ENCODE assay signal across 18 cellular contexts in genomic region chr16:79267146-79267545, GRCh38.
DNase-seq lines count a peak whose midpoint lies in the region; ATAC-seq and TF ChIP-seq lines count a peak whose summit lies in the region.
"Had no signal": no experiment of that assay in that cellular context is flagged by ENCODE, and none has a peak within 500 bp of the region (broad histone marks: within the 10 kb centered on the region; RNA-seq: fewer than 3 reads in every experiment).

No MANE protein-coding gene starts in this region.

- no peak for TF ChIP-seq CTCF in osteocyte (IDR thresholded peaks at IDR 0.05)

- no peaks in the 10 kb centered on the region for H3K36me3 Mint-ChIP-seq in T-helper 1 cell treated with Interleukin-12 subunit alpha and Interleukin-12 subunit beta and Interleukin-4 antibody, amounts not matched to agents 30 μg/mL and 1 μg/mL, for 36 hours (ENCODE audit: low read depth)
- no peaks in the 10 kb centered on the region for H3K36me3 Mint-ChIP-seq in activated naive CD8-positive, alpha-beta T cell treated with anti-CD3 and anti-CD28 coated beads, Interleukin-2, amount 10 ng/mL, durations not matched to agents 7 days and 5 days
- no peaks in the 10 kb centered on the region for H3K36me3 Mint-ChIP-seq in activated naive CD8-positive, alpha-beta T cell treated with anti-CD3 and anti-CD28 coated beads for 36 hours
- peaks cover 9% of the 10 kb centered on the region for H3K36me3 Mint-ChIP-seq in activated CD4-positive, alpha-beta memory T cell treated with anti-CD3 and anti-CD28 coated beads, Interleukin-2, amount 10 ng/mL, durations not matched to agents 7 days and 5 days (ENCODE audit: low read depth)
- H3K36me3 Mint-ChIP-seq in stimulated activated effector memory CD8-positive, alpha-beta T cell treated with anti-CD3 and anti-CD28 coated beads, Interleukin-12 subunit alpha, Interleukin-12 subunit beta, amount 100 ng/mL, for 72 hours: peaks cover 7% of the 10 kb centered on the region
- H3K36me3 Mint-ChIP-seq in osteocyte (ENCODE audit: unreplicated experiment): no peaks in the 10 kb centered on the region

- DNase-seq in T-helper 1 cell: no peak
- no peak for DNase-seq in activated naive CD8-positive, alpha-beta T cell treated with anti-CD3 and anti-CD28 coated beads, Interleukin-2, amount 10 ng/mL, durations not matched to agents 7 days and 5 days
- no peak for DNase-seq in activated naive CD8-positive, alpha-beta T cell treated with anti-CD3 and anti-CD28 coated beads for 36 hours
- DNase-seq in activated CD4-positive, alpha-beta memory T cell treated with anti-CD3 and anti-CD28 coated beads, Interleukin-2, amount 10 ng/mL, durations not matched to agents 7 days and 5 days: no peak
- no peak for DNase-seq in stimulated activated effector memory CD8-positive, alpha-beta T cell treated with anti-CD3 and anti-CD28 coated beads, Interleukin-12 subunit alpha, Interleukin-12 subunit beta, amount 100 ng/mL, for 72 hours (ENCODE audit: low spot score in 2 of 2)
- no peak for DNase-seq in osteocyte (ENCODE audit: extremely low spot score, unreplicated experiment)
- DNase-seq: DND-41; KBM-7; MV-4-11; NCI-H1417; NCI-H187 treated with DMSO at 0.1 percent for 48 hours; NCI-H2171; NCI-H446; NK-92 treated with Interleukin-12 subunit alpha and Interleukin-12 subunit beta, amount 100 ng/mL, for 24 hours; SHP77 had no signal

- ATAC-seq in activated naive CD8-positive, alpha-beta T cell treated with anti-CD3 and anti-CD28 coated beads, Interleukin-2, amount 10 ng/mL, durations not matched to agents 7 days and 5 days (ENCODE audit: low read depth): no peak
- ATAC-seq in stimulated activated effector memory CD8-positive, alpha-beta T cell treated with anti-CD3 and anti-CD28 coated beads, Interleukin-12 subunit alpha, Interleukin-12 subunit beta, amount 100 ng/mL, for 72 hours: no peak
- no peak for ATAC-seq in HG02973 (IDR thresholded peaks at IDR 0.05; ENCODE audit: unreplicated experiment)

- peak overlapping the region; percentile 21 for H3K27ac Mint-ChIP-seq in T-helper 1 cell treated with Interleukin-12 subunit alpha and Interleukin-12 subunit beta and Interleukin-4 antibody, amounts not matched to agents 30 μg/mL and 1 μg/mL, for 36 hours
- no peak overlapping the region for H3K27ac Mint-ChIP-seq in activated naive CD8-positive, alpha-beta T cell treated with anti-CD3 and anti-CD28 coated beads, Interleukin-2, amount 10 ng/mL, durations not matched to agents 7 days and 5 days
- H3K27ac Mint-ChIP-seq in activated naive CD8-positive, alpha-beta T cell treated with anti-CD3 and anti-CD28 coated beads for 36 hours: no peak overlapping the region
- peak overlapping the region; percentile 89 for H3K27ac Mint-ChIP-seq in activated CD4-positive, alpha-beta memory T cell treated with anti-CD3 and anti-CD28 coated beads, Interleukin-2, amount 10 ng/mL, durations not matched to agents 7 days and 5 days
- H3K27ac Mint-ChIP-seq in stimulated activated effector memory CD8-positive, alpha-beta T cell treated with anti-CD3 and anti-CD28 coated beads, Interleukin-12 subunit alpha, Interleukin-12 subunit beta, amount 100 ng/mL, for 72 hours: peak overlapping the region; percentile 87
- H3K27ac Mint-ChIP-seq in osteocyte (ENCODE audit: unreplicated experiment): no peak overlapping the region
- H3K27ac Mint-ChIP-seq: B cell had no signal

- POLR2A ChIA-PET in activated naive CD8-positive, alpha-beta T cell treated with anti-CD3 and anti-CD28 coated beads, Interleukin-2, amount 10 ng/mL, durations not matched to agents 7 days and 5 days (lab: Charles Lee): no interaction called here
- POLR2A ChIA-PET in activated CD4-positive, alpha-beta memory T cell treated with anti-CD3 and anti-CD28 coated beads, Interleukin-2, amount 10 ng/mL, durations not matched to agents 7 days and 5 days (lab: Charles Lee): interaction anchor here (1.2 to 11.7 kb wide), 7 partner anchors 10 to 1313 kb away, joined by 3 to 135 read pairs (median 6); partner anchors contain the start of gene MAF

- H3K9me3 Mint-ChIP-seq in T-helper 1 cell treated with Interleukin-12 subunit alpha and Interleukin-12 subunit beta and Interleukin-4 antibody, amounts not matched to agents 30 μg/mL and 1 μg/mL, for 36 hours: peaks cover 5% of the 10 kb centered on the region
- peaks cover 11% of the 10 kb centered on the region for H3K9me3 Mint-ChIP-seq in activated naive CD8-positive, alpha-beta T cell treated with anti-CD3 and anti-CD28 coated beads, Interleukin-2, amount 10 ng/mL, durations not matched to agents 7 days and 5 days
- H3K9me3 Mint-ChIP-seq in activated naive CD8-positive, alpha-beta T cell treated with anti-CD3 and anti-CD28 coated beads for 36 hours: no peaks in the 10 kb centered on the region
- H3K9me3 Mint-ChIP-seq in activated CD4-positive, alpha-beta memory T cell treated with anti-CD3 and anti-CD28 coated beads, Interleukin-2, amount 10 ng/mL, durations not matched to agents 7 days and 5 days: peaks cover 3% of the 10 kb centered on the region
- no peaks in the 10 kb centered on the region for H3K9me3 Mint-ChIP-seq in stimulated activated effector memory CD8-positive, alpha-beta T cell treated with anti-CD3 and anti-CD28 coated beads, Interleukin-12 subunit alpha, Interleukin-12 subunit beta, amount 100 ng/mL, for 72 hours
- H3K9me3 Mint-ChIP-seq in osteocyte (ENCODE audit: unreplicated experiment): peaks cover 9% of the 10 kb centered on the region

- peaks cover 18% of the 10 kb centered on the region for H3K27me3 Mint-ChIP-seq in T-helper 1 cell treated with Interleukin-12 subunit alpha and Interleukin-12 subunit beta and Interleukin-4 antibody, amounts not matched to agents 30 μg/mL and 1 μg/mL, for 36 hours (ENCODE audit: low read depth)
- H3K27me3 Mint-ChIP-seq in activated naive CD8-positive, alpha-beta T cell treated with anti-CD3 and anti-CD28 coated beads, Interleukin-2, amount 10 ng/mL, durations not matched to agents 7 days and 5 days: peaks cover 48% of the 10 kb centered on the region
- peaks cover 95% of the 10 kb centered on the region for H3K27me3 Mint-ChIP-seq in activated naive CD8-positive, alpha-beta T cell treated with anti-CD3 and anti-CD28 coated beads for 36 hours
- H3K27me3 Mint-ChIP-seq in activated CD4-positive, alpha-beta memory T cell treated with anti-CD3 and anti-CD28 coated beads, Interleukin-2, amount 10 ng/mL, durations not matched to agents 7 days and 5 days: no peaks in the 10 kb centered on the region
- H3K27me3 Mint-ChIP-seq in osteocyte (ENCODE audit: unreplicated experiment): peaks cover 4% of the 10 kb centered on the region

- CTCF ChIA-PET in activated CD4-positive, alpha-beta memory T cell treated with anti-CD3 and anti-CD28 coated beads, Interleukin-2, amount 10 ng/mL, durations not matched to agents 7 days and 5 days (lab: Charles Lee): interaction anchor here (0.9 to 1.6 kb wide), 5 partner anchors 11 to 561 kb away, joined by 3 to 10 read pairs (median 3); no protein-coding TSS in a partner anchor

- peaks cover 58% of the 10 kb centered on the region for H3K4me1 Mint-ChIP-seq in T-helper 1 cell treated with Interleukin-12 subunit alpha and Interleukin-12 subunit beta and Interleukin-4 antibody, amounts not matched to agents 30 μg/mL and 1 μg/mL, for 36 hours (ENCODE audit: low read depth)
- peaks cover 50% of the 10 kb centered on the region for H3K4me1 Mint-ChIP-seq in activated naive CD8-positive, alpha-beta T cell treated with anti-CD3 and anti-CD28 coated beads, Interleukin-2, amount 10 ng/mL, durations not matched to agents 7 days and 5 days
- H3K4me1 Mint-ChIP-seq in activated naive CD8-positive, alpha-beta T cell treated with anti-CD3 and anti-CD28 coated beads for 36 hours: peaks cover 48% of the 10 kb centered on the region
- H3K4me1 Mint-ChIP-seq in activated CD4-positive, alpha-beta memory T cell treated with anti-CD3 and anti-CD28 coated beads, Interleukin-2, amount 10 ng/mL, durations not matched to agents 7 days and 5 days: peaks cover 92% of the 10 kb centered on the region
- H3K4me1 Mint-ChIP-seq in stimulated activated effector memory CD8-positive, alpha-beta T cell treated with anti-CD3 and anti-CD28 coated beads, Interleukin-12 subunit alpha, Interleukin-12 subunit beta, amount 100 ng/mL, for 72 hours: peaks cover 97% of the 10 kb centered on the region
- peaks cover 4% of the 10 kb centered on the region for H3K4me1 Mint-ChIP-seq in osteocyte (ENCODE audit: unreplicated experiment)

- H3K4me3 Mint-ChIP-seq in T-helper 1 cell treated with Interleukin-12 subunit alpha and Interleukin-12 subunit beta and Interleukin-4 antibody, amounts not matched to agents 30 μg/mL and 1 μg/mL, for 36 hours: no peak overlapping the region
- peak overlapping the region; percentile 7 for H3K4me3 Mint-ChIP-seq in activated naive CD8-positive, alpha-beta T cell treated with anti-CD3 and anti-CD28 coated beads, Interleukin-2, amount 10 ng/mL, durations not matched to agents 7 days and 5 days
- no peak overlapping the region for H3K4me3 Mint-ChIP-seq in activated naive CD8-positive, alpha-beta T cell treated with anti-CD3 and anti-CD28 coated beads for 36 hours
- H3K4me3 Mint-ChIP-seq in activated CD4-positive, alpha-beta memory T cell treated with anti-CD3 and anti-CD28 coated beads, Interleukin-2, amount 10 ng/mL, durations not matched to agents 7 days and 5 days: no peak overlapping the region
- peak overlapping the region; percentile 75 for H3K4me3 Mint-ChIP-seq in stimulated activated effector memory CD8-positive, alpha-beta T cell treated with anti-CD3 and anti-CD28 coated beads, Interleukin-12 subunit alpha, Interleukin-12 subunit beta, amount 100 ng/mL, for 72 hours
- H3K4me3 Mint-ChIP-seq in osteocyte (ENCODE audit: unreplicated experiment): no peak overlapping the region
- H3K4me3 Mint-ChIP-seq: B cell had no signal

Comparison
In these comparisons a context has a peak if more than half of its experiments do, and no peak if none do; other contexts are left out.
1. H3K4me3 Mint-ChIP-seq: peak in activated naive CD8-positive, alpha-beta T cell treated with anti-CD3 and anti-CD28 coated beads, Interleukin-2, amount 10 ng/mL, durations not matched to agents 7 days and 5 days (single experiment) and stimulated activated effector memory CD8-positive, alpha-beta T cell treated with anti-CD3 and anti-CD28 coated beads, Interleukin-12 subunit alpha, Interleukin-12 subunit beta, amount 100 ng/mL, for 72 hours (single experiment); none in T-helper 1 cell treated with Interleukin-12 subunit alpha and Interleukin-12 subunit beta and Interleukin-4 antibody, amounts not matched to agents 30 μg/mL and 1 μg/mL, for 36 hours (single experiment), activated naive CD8-positive, alpha-beta T cell treated with anti-CD3 and anti-CD28 coated beads for 36 hours (single experiment), activated CD4-positive, alpha-beta memory T cell treated with anti-CD3 and anti-CD28 coated beads, Interleukin-2, amount 10 ng/mL, durations not matched to agents 7 days and 5 days (single experiment) and osteocyte (single experiment).
2. H3K27ac Mint-ChIP-seq: peak in T-helper 1 cell treated with Interleukin-12 subunit alpha and Interleukin-12 subunit beta and Interleukin-4 antibody, amounts not matched to agents 30 μg/mL and 1 μg/mL, for 36 hours (single experiment), activated CD4-positive, alpha-beta memory T cell treated with anti-CD3 and anti-CD28 coated beads, Interleukin-2, amount 10 ng/mL, durations not matched to agents 7 days and 5 days (single experiment) and stimulated activated effector memory CD8-positive, alpha-beta T cell treated with anti-CD3 and anti-CD28 coated beads, Interleukin-12 subunit alpha, Interleukin-12 subunit beta, amount 100 ng/mL, for 72 hours (single experiment); none in activated naive CD8-positive, alpha-beta T cell treated with anti-CD3 and anti-CD28 coated beads, Interleukin-2, amount 10 ng/mL, durations not matched to agents 7 days and 5 days (single experiment), activated naive CD8-positive, alpha-beta T cell treated with anti-CD3 and anti-CD28 coated beads for 36 hours (single experiment) and osteocyte (single experiment).